Comparison of ENCODE assay signal across 8 cellular contexts in genomic region chr7:121438017-121438955, GRCh38. TPM values are rescaled to one million over a fixed set of nuclear protein-coding genes. Genes with fewer than 3 reads are reported as not detected.
DNase-seq lines count a peak whose midpoint lies in the region; ATAC-seq, FAIRE-seq and TF ChIP-seq lines count a peak whose summit lies in the region.
"Not testable (repeated sequence)": the region's sequence is repeated elsewhere in the genome, so short reads cannot be mapped to it uniquely, and the experiment has no call there.

No MANE protein-coding gene starts in this region.

- not testable (repeated sequence) for H3K36me3 ChIP-seq in OCI-LY1 (ENCODE audit: insufficient read depth, low read length); kidney (ENCODE audit: control insufficient read depth in 1 of 2, insufficient read depth in 2 of 2, low read length in 2 of 2); skeletal muscle satellite cell (ENCODE audit: insufficient read depth, low read length); upper lobe of left lung

- not testable (repeated sequence) for H3K27me3 ChIP-seq in OCI-LY1 (ENCODE audit: insufficient read depth, low read length); skeletal muscle satellite cell (ENCODE audit: control insufficient read depth, insufficient read depth, low read length); upper lobe of left lung

- peaks cover 35% of the 10 kb centered on the region for H3K4me1 Mint-ChIP-seq in activated CD8-positive, alpha-beta T cell treated with anti-CD3 and anti-CD28 coated beads, Interleukin-2, amount 10 ng/mL, durations not matched to agents 7 days and 5 days (ENCODE audit: low read depth)

- ATAC-seq in GM18861 (IDR thresholded peaks at IDR 0.05; ENCODE audit: unreplicated experiment) (peak; percentile 39), HG03175 (IDR thresholded peaks at IDR 0.05; ENCODE audit: unreplicated experiment) (peak; percentile 41), upper lobe of left lung (ENCODE audit: low FRiP score in 2 of 2) (peak in 1 of 2 donors; percentile 52)
- peak; percentile 69 for ATAC-seq in activated CD8-positive, alpha-beta T cell treated with anti-CD3 and anti-CD28 coated beads, Interleukin-2, amount 10 ng/mL, durations not matched to agents 7 days and 5 days

- not testable (repeated sequence) for H3F3A ChIP-seq in OCI-LY1 (ENCODE audit: insufficient read depth, low read length)

- POLR2A ChIA-PET in activated CD8-positive, alpha-beta T cell treated with anti-CD3 and anti-CD28 coated beads, Interleukin-2, amount 10 ng/mL, durations not matched to agents 7 days and 5 days (lab: Charles Lee), result interaction anchor here (0.8 to 1.2 kb wide), 4 partner anchors 11 to 50 kb away, joined by 3 to 5 read pairs (median 3); partner anchors contain the start of gene FAM3C

- not testable (repeated sequence) for H4K20me1 ChIP-seq in OCI-LY1 (ENCODE audit: insufficient read depth, low read length)

- CTCF ChIA-PET in activated CD8-positive, alpha-beta T cell treated with anti-CD3 and anti-CD28 coated beads, Interleukin-2, amount 10 ng/mL, durations not matched to agents 7 days and 5 days (lab: Charles Lee), result interaction anchor here (0.7 to 1.8 kb wide), 13 partner anchors 9 to 451 kb away, joined by 3 to 9 read pairs (median 4); partner anchors contain the start of gene FAM3C

- H3K79me2 ChIP-seq in OCI-LY1 (ENCODE audit: insufficient read depth, low read length), result not testable (repeated sequence)

- intact Hi-C loops in kidney (cut with DNase I), result not testable (repeated sequence)

- not testable (repeated sequence) for H3K9me2 ChIP-seq in OCI-LY1 (ENCODE audit: low read depth, low read length)

- H3K4me3 Mint-ChIP-seq in activated CD8-positive, alpha-beta T cell treated with anti-CD3 and anti-CD28 coated beads, Interleukin-2, amount 10 ng/mL, durations not matched to agents 7 days and 5 days, result peak overlapping the region; percentile 56

- DNase-seq in activated CD8-positive, alpha-beta T cell treated with anti-CD3 and anti-CD28 coated beads, Interleukin-2, amount 10 ng/mL, durations not matched to agents 7 days and 5 days, result peak; percentile 85
- DNase-seq in dedifferentiated amniotic fluid mesenchymal stem cell (ENCODE audit: extremely low spot score) (peak; percentile 45), kidney (peak; percentile 94), upper lobe of left lung (peak; percentile 84 to 89)

- peak overlapping the region; percentile 41 for H3K9ac ChIP-seq in OCI-LY1 (ENCODE audit: low read length)
- H3K9ac ChIP-seq in kidney (ENCODE audit: low read length in 2 of 2), result not testable (repeated sequence)
- peak overlapping the region; percentile 60 for H3K9ac ChIP-seq in skeletal muscle satellite cell (ENCODE audit: low read depth, low read length)

- not testable (repeated sequence) for H3K9me3 ChIP-seq in OCI-LY1 (ENCODE audit: low read length); kidney (ENCODE audit: control insufficient read depth in 1 of 2, low read length in 2 of 2); skeletal muscle satellite cell (replicated peaks; ENCODE audit: low read length); upper lobe of left lung

- peak overlapping the region; percentile 81 for H3K27ac Mint-ChIP-seq in activated CD8-positive, alpha-beta T cell treated with anti-CD3 and anti-CD28 coated beads, Interleukin-2, amount 10 ng/mL, durations not matched to agents 7 days and 5 days

- not testable (repeated sequence) for TF ChIP-seq EP300 in upper lobe of left lung (IDR thresholded peaks at IDR 0.05)

- H3K27ac ChIP-seq in OCI-LY1 (ENCODE audit: low read depth, low read length, poor library complexity, severe bottlenecking) (peak overlapping the region; percentile 74), kidney (ENCODE audit: low read depth in 2 of 2, low read length in 2 of 2) (peak overlapping the region in 1 of 2 donors; percentile 37), upper lobe of left lung (peak overlapping the region; percentile 8 to 49 (median 36))

- TF ChIP-seq POLR2A in upper lobe of left lung (IDR thresholded peaks at IDR 0.05), result not testable (repeated sequence)

- FAIRE-seq in kidney (lab: Jason Lieb, UNC), result not testable (repeated sequence)

- H3K36me3 Mint-ChIP-seq in activated CD8-positive, alpha-beta T cell treated with anti-CD3 and anti-CD28 coated beads, Interleukin-2, amount 10 ng/mL, durations not matched to agents 7 days and 5 days (ENCODE audit: low read depth), result not testable (repeated sequence)

- H3K4me3 ChIP-seq in OCI-LY1 (ENCODE audit: low read depth, low read length, poor library complexity, severe bottlenecking), result peak overlapping the region; percentile 20
- H3K4me3 ChIP-seq in kidney (ENCODE audit: low read length in 2 of 2), result peak overlapping the region; percentile 45 to 52
- peak overlapping the region; percentile 52 for H3K4me3 ChIP-seq in skeletal muscle satellite cell (ENCODE audit: low read length)
- H3K4me3 ChIP-seq in upper lobe of left lung, result peak overlapping the region in 3 of 4 donors; percentile 2 to 33 (median 23)

- not testable (repeated sequence) for TF ChIP-seq CTCF in OCI-LY1 (IDR thresholded peaks at IDR 0.05; ENCODE audit: low read length)
- TF ChIP-seq CTCF in kidney (IDR thresholded peaks at IDR 0.05; ENCODE audit: borderline replicate concordance, extremely low read depth, insufficient read depth) (peak; percentile 5), upper lobe of left lung (IDR thresholded peaks at IDR 0.05) (peak in 5 of 6 experiments; percentile 10 to 41 (median 16))

- H3K4me2 ChIP-seq in OCI-LY1 (ENCODE audit: low read length), result peak overlapping the region; percentile 58
- H3K4me2 ChIP-seq in skeletal muscle satellite cell (ENCODE audit: low read length), result peak overlapping the region; percentile 75

- not testable (repeated sequence) for H3K27me3 Mint-ChIP-seq in activated CD8-positive, alpha-beta T cell treated with anti-CD3 and anti-CD28 coated beads, Interleukin-2, amount 10 ng/mL, durations not matched to agents 7 days and 5 days (ENCODE audit: low read depth)

- H2AFZ ChIP-seq in OCI-LY1 (ENCODE audit: low read length), result peak overlapping the region; percentile 88

- not testable (repeated sequence) for H3K9me3 Mint-ChIP-seq in activated CD8-positive, alpha-beta T cell treated with anti-CD3 and anti-CD28 coated beads, Interleukin-2, amount 10 ng/mL, durations not matched to agents 7 days and 5 days (ENCODE audit: insufficient read depth)

- H3K4me1 ChIP-seq in OCI-LY1 (ENCODE audit: insufficient read depth, low read length, severe bottlenecking) (peaks cover 32% of the 10 kb centered on the region), skeletal muscle satellite cell (ENCODE audit: control insufficient read depth, insufficient read depth, low read length) (peaks cover 13% of the 10 kb centered on the region), upper lobe of left lung (peaks cover 10 to 14% (median 12%) of the 10 kb centered on the region in 4 donors)
- H3K4me1 ChIP-seq in kidney (ENCODE audit: control insufficient read depth in 1 of 2, insufficient read depth in 1 of 2, low read depth in 1 of 2, low read length in 2 of 2), result not testable (repeated sequence)

- 1 to 4% methylated on average over 7 to 10 of the region's 12 CpGs for WGBS in upper lobe of left lung, 2 donors

RNA-seq across cellular contexts. Expression of gene FAM3C, which starts 42.2 kb away (rescaled TPM):
- total RNA-seq in activated CD8-positive, alpha-beta T cell treated with anti-CD3 and anti-CD28 coated beads, Interleukin-2, amount 10 ng/mL, durations not matched to agents 7 days and 5 days, result 10 to 100 TPM; 18.0 to 18.4 TPM
- total RNA-seq in kidney (82.6 TPM), upper lobe of left lung (10 to 100 TPM; 10.5 to 65.7 (median 34.9) TPM)
- polyA plus RNA-seq in kidney (ENCODE audit: insufficient read depth, low read depth, low replicate concordance), result 49.5 TPM
- 41.7 and 46.6 TPM in 2 replicates for total RNA-seq in skeletal muscle satellite cell (2012; rRNA removed)
